In genomic region chr2:21452263-21452662, GRCh38 we compare ENCODE assay signal across 17 cellular contexts.
DNase-seq lines count a peak whose midpoint lies in the region; FAIRE-seq and TF ChIP-seq lines count a peak whose summit lies in the region.
"Had no signal": no experiment of that assay in that cellular context is flagged by ENCODE, and none has a peak within 500 bp of the region (broad histone marks: within the 10 kb centered on the region; RNA-seq: fewer than 3 reads in every experiment).

No MANE protein-coding gene starts in this region.

- H2BK5ac ChIP-seq in mesenchymal stem cell (ENCODE audit: low read depth, low read length, poor library complexity, severe bottlenecking), result no peak overlapping the region

- no peaks in the 10 kb centered on the region for H3K4me1 ChIP-seq in mesenchymal stem cell (ENCODE audit: control insufficient read depth, insufficient read depth, low read depth, low read length)

- DNase-seq in HTR-8/SVneo (ENCODE audit: insufficient read length, low spot score), result no peak
- peak; percentile 35 for DNase-seq in NOMO-1 treated with dmso at 0.1 percent for 144 hours (lab: John Stamatoyannopoulos, UW; ENCODE audit: unreplicated experiment)
- no peak for DNase-seq in mesenchymal stem cell
- DNase-seq in HCEC 1CT, result no peak
- no peak for DNase-seq in NCI-H446 (lab: John Stamatoyannopoulos, UW)
- no peak for DNase-seq in activated CD8-positive, alpha-beta memory T cell treated with anti-CD3 and anti-CD28 coated beads, Interleukin-2, amount 50 U/mL, for 4 hours
- no peak for DNase-seq in C1 segment of cervical spinal cord (lab: John Stamatoyannopoulos, UW)
- DNase-seq: GF-D8, GM23248, KBM-7, NCI-H1105, NCI-H2107, SHP77, T-cell had no signal

- H3K9me3 ChIP-seq in mesenchymal stem cell (ENCODE audit: control insufficient read depth, low read length), result no peaks in the 10 kb centered on the region

- H3K14ac ChIP-seq in mesenchymal stem cell (ENCODE audit: low read length in 2 of 2), result no peak overlapping the region

- peak overlapping the region; percentile 15; the same call in 1 of the 2 replicates for H3K27ac ChIP-seq in VCaP
- H3K27ac ChIP-seq in mesenchymal stem cell (ENCODE audit: low read length, poor library complexity, severe bottlenecking), result no peak overlapping the region
- H3K27ac ChIP-seq: GM23248, SK-N-MC had no signal

- H3K36me3 ChIP-seq in mesenchymal stem cell (ENCODE audit: control insufficient read depth in 1 of 2, insufficient read depth in 2 of 2, low read depth in 1 of 2, low read length in 2 of 2), result no peaks in the 10 kb centered on the region

- H3K4me2 ChIP-seq in mesenchymal stem cell (ENCODE audit: low read length, poor library complexity, severe bottlenecking), result no peak overlapping the region

- no peaks in the 10 kb centered on the region for H3K27me3 ChIP-seq in mesenchymal stem cell (ENCODE audit: control insufficient read depth in 1 of 2, insufficient read depth in 1 of 2, low read length in 2 of 2)

- H3K4ac ChIP-seq in mesenchymal stem cell (ENCODE audit: low read depth in 1 of 2, low read length in 2 of 2), result peak overlapping the region in 1 of 2 experiments; percentile 75

- no peak overlapping the region for H3K9ac ChIP-seq in mesenchymal stem cell (ENCODE audit: low read length)
- H3K9ac ChIP-seq: GM23248 had no signal

- H3K4me3 ChIP-seq in mesenchymal stem cell (ENCODE audit: insufficient read depth in 1 of 2, low read depth in 1 of 2, low read length in 2 of 2), result no peak overlapping the region
- H3K4me3 ChIP-seq: GM12878, GM23248, SK-N-MC had no signal

- peak; percentile 79 for FAIRE-seq in HTR-8/SVneo (lab: Jason Lieb, UNC)
- FAIRE-seq: GM12878 had no signal

- H3K79me1 ChIP-seq in mesenchymal stem cell (replicated peaks; ENCODE audit: low read length, poor library complexity, severe bottlenecking), result no peaks in the 10 kb centered on the region

- no peak overlapping the region for H2BK12ac ChIP-seq in mesenchymal stem cell (ENCODE audit: low read length in 2 of 2)

- peak overlapping the region in 1 of 2 experiments; percentile 44 for H3K18ac ChIP-seq in mesenchymal stem cell (ENCODE audit: low read depth in 1 of 2, low read length in 2 of 2)

- peak overlapping the region; percentile 4 for H4K8ac ChIP-seq in mesenchymal stem cell (ENCODE audit: low read length)

- no peak overlapping the region for H2AFZ ChIP-seq in mesenchymal stem cell (ENCODE audit: low read depth, low read length)
- H2AFZ ChIP-seq: GM23248 had no signal

- H2AK5ac ChIP-seq in mesenchymal stem cell (ENCODE audit: low read length, severe bottlenecking), result no peak overlapping the region

- no peak for TF ChIP-seq CTCF in VCaP (conservative IDR thresholded peaks at IDR 0.05)

- 59% methylated on average over 2 of the region's 5 CpGs for WGBS in mesenchymal stem cell

- no peak overlapping the region for H3K23ac ChIP-seq in mesenchymal stem cell (ENCODE audit: low read length in 2 of 2)

- H4K91ac ChIP-seq in mesenchymal stem cell (ENCODE audit: low read length), result no peak overlapping the region

- H2BK15ac ChIP-seq in mesenchymal stem cell (ENCODE audit: low read depth, poor library complexity, severe bottlenecking), result no peak overlapping the region

- no peak overlapping the region for H2BK120ac ChIP-seq in mesenchymal stem cell (ENCODE audit: low read depth, low read length)
